Comparison of ENCODE assay signal across 1 cellular context in genomic region chr14:102066041-102066451, GRCh38.
TF ChIP-seq lines count a peak whose summit lies in the region.

No MANE protein-coding gene starts in this region.

TF ChIP-seq in IMR-90, 13 proteins besides CTCF, POLR2A, EP300 and RAD21 (continued from another document):
- TF ChIP-seq FOS (IDR thresholded peaks at IDR 0.05; ENCODE audit: low read depth, low read length) = no peak
- TF ChIP-seq, protein P1, sequence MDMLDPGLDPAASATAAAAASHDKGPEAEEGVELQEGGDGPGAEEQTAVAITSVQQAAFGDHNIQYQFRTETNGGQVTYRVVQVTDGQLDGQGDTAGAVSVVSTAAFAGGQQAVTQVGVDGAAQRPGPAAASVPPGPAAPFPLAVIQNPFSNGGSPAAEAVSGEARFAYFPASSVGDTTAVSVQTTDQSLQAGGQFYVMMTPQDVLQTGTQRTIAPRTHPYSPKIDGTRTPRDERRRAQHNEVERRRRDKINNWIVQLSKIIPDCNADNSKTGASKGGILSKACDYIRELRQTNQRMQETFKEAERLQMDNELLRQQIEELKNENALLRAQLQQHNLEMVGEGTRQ (IDR thresholded peaks at IDR 0.05; ENCODE audit: low read depth, low read length) = no peak
